Comparison of ENCODE assay signal across 1 cellular context in the genomic region with DNA sequence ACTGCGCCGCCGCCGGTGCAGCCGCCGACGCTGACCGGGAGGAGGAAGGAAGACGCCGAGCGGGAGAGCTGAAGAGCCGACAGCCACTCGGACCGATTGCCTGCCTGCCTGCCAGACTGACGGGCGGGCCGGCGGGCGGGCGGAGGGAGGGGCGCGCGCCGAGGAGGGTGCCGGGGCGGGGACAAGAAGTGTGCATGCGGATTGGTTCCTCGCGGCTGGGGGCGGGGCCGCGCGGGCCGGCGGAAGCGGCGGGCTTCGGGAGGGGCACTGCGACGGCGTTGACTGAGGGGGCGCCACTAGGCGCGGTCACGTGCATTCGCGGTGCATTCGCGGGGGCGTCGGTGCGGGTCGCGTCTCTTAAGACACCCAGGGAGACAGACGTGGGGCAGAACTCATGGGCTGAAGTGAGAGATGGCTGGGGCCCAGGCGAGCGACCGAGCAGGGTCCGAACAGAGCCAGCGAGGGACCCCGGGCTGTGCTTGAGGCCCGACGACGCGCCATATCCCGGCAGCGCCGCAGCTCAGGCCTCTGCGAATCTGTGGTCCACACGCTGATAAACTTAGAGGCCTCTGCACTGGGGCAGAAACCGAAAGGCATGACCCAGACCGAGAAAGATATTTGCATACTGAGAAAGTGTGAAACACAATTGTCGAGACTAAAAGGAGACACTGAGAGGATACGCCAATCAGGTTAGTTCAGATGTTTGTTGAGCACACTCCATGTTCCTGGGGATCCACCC.
A peak's percentile ranks its signal among the peaks of the same experiment; 100 is the strongest.
TF ChIP-seq lines count a peak whose summit lies in the region.

A gene (minus strand): TSS at position 118 of the 739 bp plus-strand sequence. CDS start 205 bp downstream, outside the sequence.

TF ChIP-seq in HepG2, 621 proteins besides CTCF, POLR2A, EP300 and RAD21 (continued from another document and continues in another):
- TF ChIP-seq TP53 (CRISPR knock-in tag; conservative IDR thresholded peaks at IDR 0.05) (no peak), TGIF2 (CRISPR knock-in tag; IDR thresholded peaks at IDR 0.05) (no peak), ASH2L (IDR thresholded peaks at IDR 0.05; ENCODE audit: insufficient read length, low read depth, low read length) (peak; percentile 78), FOXJ3 (CRISPR knock-in tag; IDR thresholded peaks at IDR 0.05; ENCODE audit: borderline replicate concordance) (no peak), CBX5 (CRISPR knock-in tag; IDR thresholded peaks at IDR 0.05; ENCODE audit: borderline replicate concordance) (no peak), KDM6A (CRISPR knock-in tag; IDR thresholded peaks at IDR 0.05; ENCODE audit: low read depth) (no peak), ARNTL (CRISPR knock-in tag; IDR thresholded peaks at IDR 0.05) (peak; percentile 89), SP5 (CRISPR knock-in tag; IDR thresholded peaks at IDR 0.05; ENCODE audit: borderline replicate concordance, low read depth) (peak; percentile 67), KAT2B (IDR thresholded peaks at IDR 0.05; ENCODE audit: borderline replicate concordance, low read depth, low read length) (no peak), ATF7-NPFF (CRISPR knock-in tag; IDR thresholded peaks at IDR 0.05; ENCODE audit: low read depth) (peak; percentile 75; the same call in 1 of the 2 replicates), TCF7 (IDR thresholded peaks at IDR 0.05; ENCODE audit: low read depth) (no peak), ZNF205 (CRISPR knock-in tag; IDR thresholded peaks at IDR 0.05) (peak; percentile 88; the same call in 1 of the 2 replicates), ZNF790 (CRISPR knock-in tag; IDR thresholded peaks at IDR 0.05; ENCODE audit: borderline replicate concordance) (no peak), MLLT10 (CRISPR knock-in tag; IDR thresholded peaks at IDR 0.05) (no peak), PITX1 (CRISPR knock-in tag; IDR thresholded peaks at IDR 0.05) (peak; percentile 17; the same call in 1 of the 2 replicates), XBP1 (CRISPR knock-in tag; IDR thresholded peaks at IDR 0.05) (no peak), ZNF703 (CRISPR knock-in tag; IDR thresholded peaks at IDR 0.05; ENCODE audit: borderline replicate concordance) (no peak), ZC3H13 (CRISPR knock-in tag; IDR thresholded peaks at IDR 0.05) (peak; percentile 31; the same call in 1 of the 2 replicates), ADNP (CRISPR knock-in tag; IDR thresholded peaks at IDR 0.05) (no peak), ZNF136 (CRISPR knock-in tag; IDR thresholded peaks at IDR 0.05; ENCODE audit: low read depth) (peak; percentile 83; the same call in 1 of the 2 replicates), ZNF430 (CRISPR knock-in tag; IDR thresholded peaks at IDR 0.05) (peak; percentile 52; the same call in 1 of the 2 replicates), RXRA (CRISPR knock-in tag; IDR thresholded peaks at IDR 0.05) (0 out of 2 replicates have a peak, but pooled peaks have one; percentile 29), PAX8 (CRISPR knock-in tag; IDR thresholded peaks at IDR 0.05; ENCODE audit: borderline replicate concordance) (no peak), HMGA1 (CRISPR knock-in tag; conservative IDR thresholded peaks at IDR 0.05) (no peak), GTF2F1 (IDR thresholded peaks at IDR 0.05; ENCODE audit: low read length) (no peak), PTBP1 (IDR thresholded peaks at IDR 0.05; ENCODE audit: low read depth, low read length, poor library complexity, severe bottlenecking) (no peak), TEAD3 (CRISPR knock-in tag; optimal IDR thresholded peaks at IDR 0.05; ENCODE audit: borderline replicate concordance) (peak; percentile 21)
- TF ChIP-seq, protein P1, sequence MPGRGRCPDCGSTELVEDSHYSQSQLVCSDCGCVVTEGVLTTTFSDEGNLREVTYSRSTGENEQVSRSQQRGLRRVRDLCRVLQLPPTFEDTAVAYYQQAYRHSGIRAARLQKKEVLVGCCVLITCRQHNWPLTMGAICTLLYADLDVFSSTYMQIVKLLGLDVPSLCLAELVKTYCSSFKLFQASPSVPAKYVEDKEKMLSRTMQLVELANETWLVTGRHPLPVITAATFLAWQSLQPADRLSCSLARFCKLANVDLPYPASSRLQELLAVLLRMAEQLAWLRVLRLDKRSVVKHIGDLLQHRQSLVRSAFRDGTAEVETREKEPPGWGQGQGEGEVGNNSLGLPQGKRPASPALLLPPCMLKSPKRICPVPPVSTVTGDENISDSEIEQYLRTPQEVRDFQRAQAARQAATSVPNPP (CRISPR knock-in tag; IDR thresholded peaks at IDR 0.05), result no peak
- TF ChIP-seq, protein P2, sequence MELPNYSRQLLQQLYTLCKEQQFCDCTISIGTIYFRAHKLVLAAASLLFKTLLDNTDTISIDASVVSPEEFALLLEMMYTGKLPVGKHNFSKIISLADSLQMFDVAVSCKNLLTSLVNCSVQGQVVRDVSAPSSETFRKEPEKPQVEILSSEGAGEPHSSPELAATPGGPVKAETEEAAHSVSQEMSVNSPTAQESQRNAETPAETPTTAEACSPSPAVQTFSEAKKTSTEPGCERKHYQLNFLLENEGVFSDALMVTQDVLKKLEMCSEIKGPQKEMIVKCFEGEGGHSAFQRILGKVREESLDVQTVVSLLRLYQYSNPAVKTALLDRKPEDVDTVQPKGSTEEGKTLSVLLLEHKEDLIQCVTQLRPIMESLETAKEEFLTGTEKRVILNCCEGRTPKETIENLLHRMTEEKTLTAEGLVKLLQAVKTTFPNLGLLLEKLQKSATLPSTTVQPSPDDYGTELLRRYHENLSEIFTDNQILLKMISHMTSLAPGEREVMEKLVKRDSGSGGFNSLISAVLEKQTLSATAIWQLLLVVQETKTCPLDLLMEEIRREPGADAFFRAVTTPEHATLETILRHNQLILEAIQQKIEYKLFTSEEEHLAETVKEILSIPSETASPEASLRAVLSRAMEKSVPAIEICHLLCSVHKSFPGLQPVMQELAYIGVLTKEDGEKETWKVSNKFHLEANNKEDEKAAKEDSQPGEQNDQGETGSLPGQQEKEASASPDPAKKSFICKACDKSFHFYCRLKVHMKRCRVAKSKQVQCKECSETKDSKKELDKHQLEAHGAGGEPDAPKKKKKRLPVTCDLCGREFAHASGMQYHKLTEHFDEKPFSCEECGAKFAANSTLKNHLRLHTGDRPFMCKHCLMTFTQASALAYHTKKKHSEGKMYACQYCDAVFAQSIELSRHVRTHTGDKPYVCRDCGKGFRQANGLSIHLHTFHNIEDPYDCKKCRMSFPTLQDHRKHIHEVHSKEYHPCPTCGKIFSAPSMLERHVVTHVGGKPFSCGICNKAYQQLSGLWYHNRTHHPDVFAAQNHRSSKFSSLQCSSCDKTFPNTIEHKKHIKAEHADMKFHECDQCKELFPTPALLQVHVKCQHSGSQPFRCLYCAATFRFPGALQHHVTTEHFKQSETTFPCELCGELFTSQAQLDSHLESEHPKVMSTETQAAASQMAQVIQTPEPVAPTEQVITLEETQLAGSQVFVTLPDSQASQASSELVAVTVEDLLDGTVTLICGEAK (IDR thresholded peaks at IDR 0.05), result no peak
- TF ChIP-seq, protein P2 (CRISPR knock-in tag; IDR thresholded peaks at IDR 0.05), result peak; percentile 31; the same call in 1 of the 2 replicates
- TF ChIP-seq, protein P3, sequence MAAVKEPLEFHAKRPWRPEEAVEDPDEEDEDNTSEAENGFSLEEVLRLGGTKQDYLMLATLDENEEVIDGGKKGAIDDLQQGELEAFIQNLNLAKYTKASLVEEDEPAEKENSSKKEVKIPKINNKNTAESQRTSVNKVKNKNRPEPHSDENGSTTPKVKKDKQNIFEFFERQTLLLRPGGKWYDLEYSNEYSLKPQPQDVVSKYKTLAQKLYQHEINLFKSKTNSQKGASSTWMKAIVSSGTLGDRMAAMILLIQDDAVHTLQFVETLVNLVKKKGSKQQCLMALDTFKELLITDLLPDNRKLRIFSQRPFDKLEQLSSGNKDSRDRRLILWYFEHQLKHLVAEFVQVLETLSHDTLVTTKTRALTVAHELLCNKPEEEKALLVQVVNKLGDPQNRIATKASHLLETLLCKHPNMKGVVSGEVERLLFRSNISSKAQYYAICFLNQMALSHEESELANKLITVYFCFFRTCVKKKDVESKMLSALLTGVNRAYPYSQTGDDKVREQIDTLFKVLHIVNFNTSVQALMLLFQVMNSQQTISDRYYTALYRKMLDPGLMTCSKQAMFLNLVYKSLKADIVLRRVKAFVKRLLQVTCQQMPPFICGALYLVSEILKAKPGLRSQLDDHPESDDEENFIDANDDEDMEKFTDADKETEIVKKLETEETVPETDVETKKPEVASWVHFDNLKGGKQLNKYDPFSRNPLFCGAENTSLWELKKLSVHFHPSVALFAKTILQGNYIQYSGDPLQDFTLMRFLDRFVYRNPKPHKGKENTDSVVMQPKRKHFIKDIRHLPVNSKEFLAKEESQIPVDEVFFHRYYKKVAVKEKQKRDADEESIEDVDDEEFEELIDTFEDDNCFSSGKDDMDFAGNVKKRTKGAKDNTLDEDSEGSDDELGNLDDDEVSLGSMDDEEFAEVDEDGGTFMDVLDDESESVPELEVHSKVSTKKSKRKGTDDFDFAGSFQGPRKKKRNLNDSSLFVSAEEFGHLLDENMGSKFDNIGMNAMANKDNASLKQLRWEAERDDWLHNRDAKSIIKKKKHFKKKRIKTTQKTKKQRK (IDR thresholded peaks at IDR 0.05; ENCODE audit: low read length), result no peak
- TF ChIP-seq, protein P4, sequence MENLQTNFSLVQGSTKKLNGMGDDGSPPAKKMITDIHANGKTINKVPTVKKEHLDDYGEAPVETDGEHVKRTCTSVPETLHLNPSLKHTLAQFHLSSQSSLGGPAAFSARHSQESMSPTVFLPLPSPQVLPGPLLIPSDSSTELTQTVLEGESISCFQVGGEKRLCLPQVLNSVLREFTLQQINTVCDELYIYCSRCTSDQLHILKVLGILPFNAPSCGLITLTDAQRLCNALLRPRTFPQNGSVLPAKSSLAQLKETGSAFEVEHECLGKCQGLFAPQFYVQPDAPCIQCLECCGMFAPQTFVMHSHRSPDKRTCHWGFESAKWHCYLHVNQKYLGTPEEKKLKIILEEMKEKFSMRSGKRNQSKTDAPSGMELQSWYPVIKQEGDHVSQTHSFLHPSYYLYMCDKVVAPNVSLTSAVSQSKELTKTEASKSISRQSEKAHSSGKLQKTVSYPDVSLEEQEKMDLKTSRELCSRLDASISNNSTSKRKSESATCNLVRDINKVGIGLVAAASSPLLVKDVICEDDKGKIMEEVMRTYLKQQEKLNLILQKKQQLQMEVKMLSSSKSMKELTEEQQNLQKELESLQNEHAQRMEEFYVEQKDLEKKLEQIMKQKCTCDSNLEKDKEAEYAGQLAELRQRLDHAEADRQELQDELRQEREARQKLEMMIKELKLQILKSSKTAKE (CRISPR knock-in tag; IDR thresholded peaks at IDR 0.05; ENCODE audit: borderline replicate concordance), result peak; percentile 81
- TF ChIP-seq, protein P5, sequence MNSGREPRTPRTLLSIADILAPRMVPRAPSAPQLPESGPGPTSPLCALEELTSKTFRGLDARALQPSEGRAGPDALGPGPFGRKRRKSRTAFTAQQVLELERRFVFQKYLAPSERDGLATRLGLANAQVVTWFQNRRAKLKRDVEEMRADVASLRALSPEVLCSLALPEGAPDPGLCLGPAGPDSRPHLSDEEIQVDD (CRISPR knock-in tag; IDR thresholded peaks at IDR 0.05; ENCODE audit: borderline replicate concordance), result no peak
- TF ChIP-seq, protein P6, sequence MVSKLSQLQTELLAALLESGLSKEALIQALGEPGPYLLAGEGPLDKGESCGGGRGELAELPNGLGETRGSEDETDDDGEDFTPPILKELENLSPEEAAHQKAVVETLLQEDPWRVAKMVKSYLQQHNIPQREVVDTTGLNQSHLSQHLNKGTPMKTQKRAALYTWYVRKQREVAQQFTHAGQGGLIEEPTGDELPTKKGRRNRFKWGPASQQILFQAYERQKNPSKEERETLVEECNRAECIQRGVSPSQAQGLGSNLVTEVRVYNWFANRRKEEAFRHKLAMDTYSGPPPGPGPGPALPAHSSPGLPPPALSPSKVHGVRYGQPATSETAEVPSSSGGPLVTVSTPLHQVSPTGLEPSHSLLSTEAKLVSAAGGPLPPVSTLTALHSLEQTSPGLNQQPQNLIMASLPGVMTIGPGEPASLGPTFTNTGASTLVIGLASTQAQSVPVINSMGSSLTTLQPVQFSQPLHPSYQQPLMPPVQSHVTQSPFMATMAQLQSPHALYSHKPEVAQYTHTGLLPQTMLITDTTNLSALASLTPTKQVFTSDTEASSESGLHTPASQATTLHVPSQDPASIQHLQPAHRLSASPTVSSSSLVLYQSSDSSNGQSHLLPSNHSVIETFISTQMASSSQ (IDR thresholded peaks at IDR 0.05; ENCODE audit: low read depth), result no peak
- TF ChIP-seq, protein P6 (CRISPR knock-in tag; IDR thresholded peaks at IDR 0.05; ENCODE audit: borderline replicate concordance), result no peak; the same call in 1 of the 2 replicates
